ENCODE assay signal across 15 cellular contexts in genomic region chr1:67485046-67485811, GRCh38. TPM values are rescaled to one million over a fixed set of nuclear protein-coding genes. Genes with fewer than 3 reads are reported as not detected.
DNase-seq lines count a peak whose midpoint lies in the region; ATAC-seq and TF ChIP-seq lines count a peak whose summit lies in the region.
"Had no signal": no experiment of that assay in that cellular context is flagged by ENCODE, and none has a peak within 500 bp of the region (broad histone marks: within the 10 kb centered on the region; RNA-seq: fewer than 3 reads in every experiment).

No MANE protein-coding gene starts in this region.

- H3K9ac ChIP-seq in parathyroid adenoma = no peak overlapping the region
- H3K9ac ChIP-seq: KMS-11 had no signal

- H3K9me3 ChIP-seq in parathyroid adenoma (ENCODE audit: control insufficient read depth, low read length) = no peaks in the 10 kb centered on the region
- H3K9me3 ChIP-seq: Caco-2 had no signal

- intact Hi-C loops in activated CD4-positive, alpha-beta T cell treated with anti-CD3 and anti-CD28 coated beads, Interleukin-2, amount 10 ng/mL, durations not matched to agents 24 days and 14 days (cut with micrococcal nuclease) = loop anchor here (5.0 kb wide), 1 partner anchor 53 kb away; the partner anchor contains the start of gene SERBP1

- no peaks in the 10 kb centered on the region for H3K79me2 ChIP-seq in parathyroid adenoma

- no peak overlapping the region for H3K4me3 Mint-ChIP-seq in activated CD4-positive, alpha-beta T cell treated with anti-CD3 and anti-CD28 coated beads, Interleukin-2, amount 10 ng/mL, durations not matched to agents 24 days and 14 days

- H3K27me3 ChIP-seq in parathyroid adenoma (ENCODE audit: control insufficient read depth, insufficient read depth, low read length) = no peaks in the 10 kb centered on the region

- no peaks in the 10 kb centered on the region for H3K36me3 ChIP-seq in parathyroid adenoma (ENCODE audit: control insufficient read depth, insufficient read depth, low read length)

- no peak for ATAC-seq in GM18909 (IDR thresholded peaks at IDR 0.05; ENCODE audit: poor library complexity, unreplicated experiment)
- no peak for ATAC-seq in HG02981 (IDR thresholded peaks at IDR 0.05; ENCODE audit: unreplicated experiment)
- ATAC-seq: HepG2, Panc1 had no signal

- H3K4me1 ChIP-seq in parathyroid adenoma = peaks cover 4% of the 10 kb centered on the region
- H3K4me1 ChIP-seq: Caco-2 had no signal

- peak overlapping the region; percentile 33 for H3K27ac ChIP-seq in parathyroid adenoma
- H3K27ac ChIP-seq: KMS-11 had no signal

- peak overlapping the region; percentile 13 for H2AFZ ChIP-seq in parathyroid adenoma

- in situ Hi-C loops in astrocyte of the spinal cord (cut with HindIII; ENCODE audit: low sequenced_read_pairs) = no loop called here

- no peak overlapping the region for H3K4me2 ChIP-seq in parathyroid adenoma (ENCODE audit: low read length)
- H3K4me2 ChIP-seq: KMS-11 had no signal

- H3K27ac Mint-ChIP-seq in activated CD4-positive, alpha-beta T cell treated with anti-CD3 and anti-CD28 coated beads, Interleukin-2, amount 10 ng/mL, durations not matched to agents 24 days and 14 days = no peak overlapping the region

- peaks cover 7% of the 10 kb centered on the region for H3K4me1 Mint-ChIP-seq in activated CD4-positive, alpha-beta T cell treated with anti-CD3 and anti-CD28 coated beads, Interleukin-2, amount 10 ng/mL, durations not matched to agents 24 days and 14 days

- H3K27me3 Mint-ChIP-seq in activated CD4-positive, alpha-beta T cell treated with anti-CD3 and anti-CD28 coated beads, Interleukin-2, amount 10 ng/mL, durations not matched to agents 24 days and 14 days = no peaks in the 10 kb centered on the region

- no peak overlapping the region for H3K4me3 ChIP-seq in astrocyte of the spinal cord (ENCODE audit: low read depth, low read length)
- H3K4me3 ChIP-seq in parathyroid adenoma (ENCODE audit: low read depth, low read length) = no peak overlapping the region

- TF ChIP-seq CTCF in astrocyte of the spinal cord (IDR thresholded peaks at IDR 0.05; ENCODE audit: low read depth, low read length) (no peak), parathyroid adenoma (IDR thresholded peaks at IDR 0.05) (no peak)

- no peaks in the 10 kb centered on the region for H3K9me3 Mint-ChIP-seq in activated CD4-positive, alpha-beta T cell treated with anti-CD3 and anti-CD28 coated beads, Interleukin-2, amount 10 ng/mL, durations not matched to agents 24 days and 14 days

- DNase-seq in ELF-1 (ENCODE audit: low read depth, low spot score) = peak; percentile 13
- peak; percentile 80 for DNase-seq in NCI-H146 (lab: John Stamatoyannopoulos, UW)
- peak; percentile 6 for DNase-seq in astrocyte of the spinal cord (ENCODE audit: low read depth, low spot score)
- DNase-seq in activated CD4-positive, alpha-beta T cell treated with anti-CD3 and anti-CD28 coated beads, Interleukin-2, amount 10 ng/mL, durations not matched to agents 24 days and 14 days = no peak
- DNase-seq: Caco-2, DMS153, EL, NCI-H1048, NCI-H187 treated with DMSO at 0.1 percent for 48 hours had no signal

- no peaks in the 10 kb centered on the region for H3K36me3 Mint-ChIP-seq in activated CD4-positive, alpha-beta T cell treated with anti-CD3 and anti-CD28 coated beads, Interleukin-2, amount 10 ng/mL, durations not matched to agents 24 days and 14 days (ENCODE audit: low read depth)

RNA-seq across cellular contexts. Expression of gene SERBP1, which starts 55.0 kb away (rescaled TPM):
- total RNA-seq in activated CD4-positive, alpha-beta T cell treated with anti-CD3 and anti-CD28 coated beads, Interleukin-2, amount 10 ng/mL, durations not matched to agents 24 days and 14 days = 619 and 630 TPM in 2 replicates
